ENCODE assay signal across 8 cellular contexts in the genomic region with DNA sequence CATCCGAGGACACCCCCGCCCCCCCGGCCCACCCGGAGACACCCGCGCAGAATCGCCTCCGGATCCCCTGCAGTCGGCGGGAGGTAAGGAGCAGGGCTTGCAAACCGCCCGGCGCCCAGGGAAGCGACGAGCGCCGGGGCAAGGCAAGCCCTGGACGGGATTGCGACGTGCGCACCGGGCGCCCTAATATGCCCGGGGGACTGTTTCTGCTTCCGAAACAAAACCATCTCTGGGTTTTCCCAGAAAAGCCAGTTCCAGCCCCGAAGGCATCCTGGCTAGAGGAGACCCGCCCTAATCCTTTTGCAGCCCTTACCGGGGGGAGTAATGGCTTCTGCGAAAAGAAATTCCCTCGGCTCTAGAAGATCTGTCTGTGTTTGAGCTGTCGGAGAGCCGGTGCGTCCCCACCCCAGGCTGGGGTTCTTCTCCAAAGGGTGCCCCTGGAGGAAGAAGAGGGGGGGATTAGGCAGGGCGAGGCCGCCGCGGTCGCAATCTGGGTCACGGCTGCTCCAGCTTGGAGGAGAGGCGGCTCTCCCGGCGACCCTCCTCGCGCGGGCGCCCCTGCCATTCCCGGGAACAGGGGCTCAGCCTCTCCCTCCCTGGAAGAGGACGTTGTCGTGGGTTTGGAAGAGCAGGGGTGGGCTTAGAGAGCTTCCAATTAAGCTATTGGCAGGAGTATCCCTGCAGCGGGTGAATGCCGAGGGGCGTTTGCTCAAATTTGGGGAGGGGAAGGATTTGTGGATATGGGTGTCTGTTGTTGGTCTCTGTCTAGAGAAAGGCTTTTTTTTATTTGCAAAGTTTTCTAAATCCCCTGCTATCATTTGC. TPM values are rescaled to one million over a fixed set of nuclear protein-coding genes. Genes with fewer than 3 reads are reported as not detected.
DNase-seq lines count a peak whose midpoint lies in the region; ATAC-seq and TF ChIP-seq lines count a peak whose summit lies in the region.

No MANE protein-coding gene starts in this region.

- H3K4me3 Mint-ChIP-seq in Calu3 (ENCODE audit: low read depth, unreplicated experiment) (peak overlapping the region; percentile 99), neural crest cell (peak overlapping the region; percentile 100)

- peaks cover 0 to 10% of the 10 kb centered on the region in 2 donors for H3K4me1 ChIP-seq in esophagus (ENCODE audit: control insufficient read depth in 2 of 2, insufficient read depth in 2 of 2, low read length in 1 of 2)

- H3K36me3 Mint-ChIP-seq in Calu3 (ENCODE audit: insufficient read depth, unreplicated experiment), result peaks cover 41% of the 10 kb centered on the region
- H3K36me3 Mint-ChIP-seq in neural crest cell (ENCODE audit: low read depth), result peaks cover 29% of the 10 kb centered on the region

- H3K4me3 ChIP-seq in esophagus (ENCODE audit: low read depth in 1 of 2, low read length in 2 of 2), result peak overlapping the region; percentile 35 to 51

- no TSS peak for BruUV-seq in Calu3 (replicated peaks; lab: Mats Ljungman, UMichigan)

- no peak for ATAC-seq in GM21515 (IDR thresholded peaks at IDR 0.05; ENCODE audit: unreplicated experiment)

- WGBS in esophagus, 2 donors, result 1% methylated on average over 51 to 52 of the region's 52 CpGs

- H3K36me3 ChIP-seq in esophagus (ENCODE audit: control insufficient read depth in 2 of 2, insufficient read depth in 2 of 2, low read length in 1 of 2), result no peaks in the 10 kb centered on the region

- H3K9me3 Mint-ChIP-seq in Calu3 (ENCODE audit: low read depth, unreplicated experiment) (no peaks in the 10 kb centered on the region), neural crest cell (no peaks in the 10 kb centered on the region)

- no peaks in the 10 kb centered on the region for H3K9me3 ChIP-seq in esophagus (ENCODE audit: control insufficient read depth in 2 of 2, insufficient read depth in 1 of 2, low read depth in 1 of 2, low read length in 1 of 2)

- H3K27me3 Mint-ChIP-seq in Calu3 (ENCODE audit: unreplicated experiment) (no peaks in the 10 kb centered on the region), neural crest cell (ENCODE audit: low read depth) (peaks cover 7% of the 10 kb centered on the region)

- H3K27ac ChIP-seq in esophagus (ENCODE audit: low read depth in 2 of 2, low read length in 1 of 2), result no peak overlapping the region

- TF ChIP-seq CTCF in Calu3 (IDR thresholded peaks at IDR 0.05; ENCODE audit: unreplicated experiment) (no peak), neural crest cell (conservative IDR thresholded peaks at IDR 0.05) (no peak)

- intact Hi-C loops in Calu3 (cut with micrococcal nuclease; ENCODE audit: unreplicated experiment), result loop anchor here (1.0 to 5.0 kb wide), 9 partner anchors 35 to 666 kb away; no protein-coding TSS in a partner anchor

- H3K27ac Mint-ChIP-seq in Calu3 (ENCODE audit: unreplicated experiment), result peak overlapping the region; percentile 50
- peak overlapping the region; percentile 98 for H3K27ac Mint-ChIP-seq in neural crest cell (ENCODE audit: unreplicated experiment)

- H3K4me1 Mint-ChIP-seq in Calu3 (ENCODE audit: low read depth, unreplicated experiment) (peaks cover 22% of the 10 kb centered on the region), neural crest cell (peaks cover 61% of the 10 kb centered on the region)

- DNase-seq in Calu3 (no peak), NCI-H2227 (lab: John Stamatoyannopoulos, UW; ENCODE audit: unreplicated experiment) (peak; percentile 41), neural crest cell (ENCODE audit: low read depth, low spot score) (peak; percentile 33), iPS-NIHi11 (ENCODE audit: low spot score) (no peak), ureter (ENCODE audit: low spot score) (no peak)
- no peak for DNase-seq in activated CD8-positive, alpha-beta memory T cell treated with anti-CD3 and anti-CD28 coated beads, Interleukin-2, amount 50 U/mL, for 48 hours

- H3K27me3 ChIP-seq in esophagus (ENCODE audit: control insufficient read depth in 1 of 2, insufficient read depth in 2 of 2, low read length in 2 of 2), result peaks cover 0 to 16% of the 10 kb centered on the region in 2 donors

- CTCF ChIA-PET in Calu3 (lab: Charles Lee), result interaction anchor here (0.6 to 2.6 kb wide), 8 partner anchors 27 to 547 kb away, joined by 3 to 47 read pairs (median 5); no protein-coding TSS in a partner anchor

RNA-seq across cellular contexts. Expression of gene MYCN, which starts 0.5 kb away (rescaled TPM):
- total RNA-seq in Calu3 (2022) (5.5 and 8.7 TPM in 2 replicates), neural crest cell (144 and 149 TPM in 2 replicates), ureter (3.7 TPM)
- under 1 TPM; 0.49 to 0.51 TPM for polyA plus RNA-seq in esophagus

Comparison
In these comparisons a context has a peak if more than half of its experiments do, and no peak if none do; other contexts are left out.
1. DNase-seq: peak in NCI-H2227 (single experiment) and neural crest cell (single experiment); none in Calu3 (single experiment), activated CD8-positive, alpha-beta memory T cell treated with anti-CD3 and anti-CD28 coated beads, Interleukin-2, amount 50 U/mL, for 48 hours (single experiment), iPS-NIHi11 (single experiment) and ureter (single experiment).
2. RNA of gene MYCN, which starts 0.5 kb away (total RNA-seq): 144 to 149 TPM in neural crest cell; 5.5 to 8.7 TPM in Calu3 and 3.7 TPM in ureter (single experiment); every median in the first group is over 10 times any median in the second.